8 cellular contexts compared by ENCODE assay signal in the genomic region with DNA sequence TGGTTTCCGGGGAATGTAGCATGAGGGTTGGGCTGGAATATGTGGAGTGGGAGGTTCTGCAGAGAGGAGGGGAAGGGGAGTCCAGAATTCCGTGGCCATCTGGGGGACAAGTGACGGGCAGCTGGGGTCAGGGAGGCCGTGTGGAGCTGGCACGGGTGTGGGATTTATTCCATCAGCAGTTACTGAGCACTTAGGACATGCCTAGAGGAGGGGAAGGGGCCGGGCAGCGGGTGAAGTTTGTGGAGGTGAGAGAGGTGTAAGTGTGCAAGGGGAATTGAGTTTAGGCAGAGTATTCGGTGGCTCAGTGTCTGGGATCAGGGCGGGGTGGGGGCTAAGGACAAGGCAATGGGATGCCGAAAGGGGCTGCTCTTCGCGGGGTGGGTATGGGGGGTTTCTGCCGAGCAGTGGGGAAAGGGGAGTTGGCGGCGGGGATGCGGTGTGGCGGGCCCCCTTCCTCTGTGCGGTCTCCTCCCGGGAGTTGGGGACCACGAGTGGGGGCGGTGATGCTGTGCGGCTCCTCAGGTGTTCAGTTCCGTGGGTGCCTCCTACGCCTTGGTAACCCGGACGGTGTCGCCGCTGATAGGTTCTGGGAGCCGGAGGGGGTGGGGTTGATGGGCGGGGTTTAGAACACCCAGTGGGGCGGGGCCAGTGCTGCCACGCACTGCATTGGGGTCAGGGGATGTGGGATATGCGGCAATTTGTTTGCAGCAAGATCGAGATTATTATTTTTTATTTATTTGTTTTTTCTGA. TPM values are rescaled to one million over a fixed set of nuclear protein-coding genes. Genes with fewer than 3 reads are reported as not detected.
DNase-seq lines count a peak whose midpoint lies in the region; ATAC-seq and TF ChIP-seq lines count a peak whose summit lies in the region.

No MANE protein-coding gene starts in this region.

- H3K27ac ChIP-seq in BLaER1 (no peak overlapping the region), testis (no peak overlapping the region)
- no peak overlapping the region for H3K27ac ChIP-seq in effector memory CD4-positive, alpha-beta T cell (ENCODE audit: insufficient read depth, low read length, poor library complexity, severe bottlenecking)

- peak; percentile 96 for ATAC-seq in activated CD8-positive, alpha-beta memory T cell treated with anti-CD3 and anti-CD28 coated beads, Interleukin-2, amount 10 ng/mL, durations not matched to agents 7 days and 5 days
- ATAC-seq in GM19035 (IDR thresholded peaks at IDR 0.05; ENCODE audit: unreplicated experiment) (no peak), GM21390 (IDR thresholded peaks at IDR 0.05; ENCODE audit: unreplicated experiment) (no peak)

- H3K27me3 Mint-ChIP-seq in activated CD8-positive, alpha-beta memory T cell treated with anti-CD3 and anti-CD28 coated beads, Interleukin-2, amount 10 ng/mL, durations not matched to agents 7 days and 5 days, result peaks cover 3% of the 10 kb centered on the region
- peaks cover 35% of the 10 kb centered on the region for H3K27me3 Mint-ChIP-seq in nephron progenitor cell (ENCODE audit: low read depth, poor library complexity)

- no peak overlapping the region for H3K4me3 ChIP-seq in BLaER1
- no peak overlapping the region for H3K4me3 ChIP-seq in effector memory CD4-positive, alpha-beta T cell (ENCODE audit: insufficient read depth, low read depth, low read length, poor library complexity, severe bottlenecking)
- peak overlapping the region in 1 of 2 donors; percentile 15 for H3K4me3 ChIP-seq in testis

- H3K4me1 Mint-ChIP-seq in activated CD8-positive, alpha-beta memory T cell treated with anti-CD3 and anti-CD28 coated beads, Interleukin-2, amount 10 ng/mL, durations not matched to agents 7 days and 5 days, result peaks cover 33% of the 10 kb centered on the region
- peaks cover 25% of the 10 kb centered on the region for H3K4me1 Mint-ChIP-seq in nephron progenitor cell

- H3K9ac ChIP-seq in BLaER1, result no peak overlapping the region

- no peak for TF ChIP-seq POLR2A in testis (IDR thresholded peaks at IDR 0.05)

- H3K27me3 ChIP-seq in BLaER1 (peaks cover 28% of the 10 kb centered on the region), testis (no peaks in the 10 kb centered on the region)
- no peaks in the 10 kb centered on the region for H3K27me3 ChIP-seq in effector memory CD4-positive, alpha-beta T cell (replicated peaks; ENCODE audit: control insufficient read depth, insufficient read depth, low read length, poor library complexity, severe bottlenecking)

- no peaks in the 10 kb centered on the region for H3K9me3 Mint-ChIP-seq in activated CD8-positive, alpha-beta memory T cell treated with anti-CD3 and anti-CD28 coated beads, Interleukin-2, amount 10 ng/mL, durations not matched to agents 7 days and 5 days (ENCODE audit: low read depth)
- no peaks in the 10 kb centered on the region for H3K9me3 Mint-ChIP-seq in nephron progenitor cell

- peak overlapping the region; percentile 53 for H3K4me2 ChIP-seq in BLaER1

- TF ChIP-seq CTCF in nephron progenitor cell (IDR thresholded peaks at IDR 0.05), result no peak
- no peak for TF ChIP-seq CTCF in testis (IDR thresholded peaks at IDR 0.05)

- peaks cover 53% of the 10 kb centered on the region for H4K20me1 ChIP-seq in BLaER1

- peak; percentile 5 for DNase-seq in NCI-H1048 (lab: John Stamatoyannopoulos, UW)
- peak; percentile 85 for DNase-seq in activated CD8-positive, alpha-beta memory T cell treated with anti-CD3 and anti-CD28 coated beads, Interleukin-2, amount 10 ng/mL, durations not matched to agents 7 days and 5 days
- peak; percentile 68 to 74 (median 72) for DNase-seq in effector memory CD4-positive, alpha-beta T cell
- peak; percentile 52 for DNase-seq in nephron progenitor cell
- peak; percentile 62 for DNase-seq in testis

- peaks cover 50% of the 10 kb centered on the region for H3K36me3 ChIP-seq in BLaER1
- peaks cover 5% of the 10 kb centered on the region for H3K36me3 ChIP-seq in effector memory CD4-positive, alpha-beta T cell (ENCODE audit: control insufficient read depth, insufficient read depth, low read length)
- H3K36me3 ChIP-seq in testis (ENCODE audit: low read depth, missing control alignments), result no peaks in the 10 kb centered on the region

- intact Hi-C loops in testis (cut with DNase I; ENCODE audit: low total_unique reads), result no loop called here

- CTCF ChIA-PET in activated CD8-positive, alpha-beta memory T cell treated with anti-CD3 and anti-CD28 coated beads, Interleukin-2, amount 10 ng/mL, durations not matched to agents 7 days and 5 days (lab: Charles Lee), result no interaction called here

- peaks cover 33% of the 10 kb centered on the region for H3K4me1 ChIP-seq in BLaER1
- H3K4me1 ChIP-seq in effector memory CD4-positive, alpha-beta T cell (ENCODE audit: control insufficient read depth, insufficient read depth, low read length, poor library complexity, severe bottlenecking), result peaks cover 8% of the 10 kb centered on the region
- H3K4me1 ChIP-seq in testis, result peaks cover 9% of the 10 kb centered on the region

- H3K9me3 ChIP-seq in BLaER1, result no peaks in the 10 kb centered on the region
- H3K9me3 ChIP-seq in effector memory CD4-positive, alpha-beta T cell (ENCODE audit: control insufficient read depth, low read length), result no peaks in the 10 kb centered on the region
- no peaks in the 10 kb centered on the region for H3K9me3 ChIP-seq in testis

- H3K4me3 Mint-ChIP-seq in activated CD8-positive, alpha-beta memory T cell treated with anti-CD3 and anti-CD28 coated beads, Interleukin-2, amount 10 ng/mL, durations not matched to agents 7 days and 5 days, result peak overlapping the region; percentile 66
- peak overlapping the region; percentile 78 for H3K4me3 Mint-ChIP-seq in nephron progenitor cell

- H3K27ac Mint-ChIP-seq in activated CD8-positive, alpha-beta memory T cell treated with anti-CD3 and anti-CD28 coated beads, Interleukin-2, amount 10 ng/mL, durations not matched to agents 7 days and 5 days, result no peak overlapping the region
- no peak overlapping the region for H3K27ac Mint-ChIP-seq in nephron progenitor cell

- WGBS in testis, 2 donors, result 22 to 30% methylated on average over 19 to 34 of the region's 34 CpGs

- peaks cover 12% of the 10 kb centered on the region for H3K36me3 Mint-ChIP-seq in activated CD8-positive, alpha-beta memory T cell treated with anti-CD3 and anti-CD28 coated beads, Interleukin-2, amount 10 ng/mL, durations not matched to agents 7 days and 5 days
- peaks cover 11% of the 10 kb centered on the region for H3K36me3 Mint-ChIP-seq in nephron progenitor cell (ENCODE audit: low read depth)

RNA-seq across cellular contexts. Expression of a gene that starts 5.4 kb away (rescaled TPM):
- 10 to 100 TPM; 24.4 to 35.1 TPM for total RNA-seq in activated CD8-positive, alpha-beta memory T cell treated with anti-CD3 and anti-CD28 coated beads, Interleukin-2, amount 10 ng/mL, durations not matched to agents 7 days and 5 days
- total RNA-seq in testis, result 10 to 100 TPM; 25.6 to 31.2 TPM
- polyA plus RNA-seq in testis (ENCODE audit: insufficient read depth, low read depth, low replicate concordance), result 32.5 TPM

RNA-seq across cellular contexts. Expression of a gene that starts 22.2 kb away (rescaled TPM):
- total RNA-seq in activated CD8-positive, alpha-beta memory T cell treated with anti-CD3 and anti-CD28 coated beads, Interleukin-2, amount 10 ng/mL, durations not matched to agents 7 days and 5 days, result not detected
- total RNA-seq in testis, result not detected
- not detected for polyA plus RNA-seq in testis (ENCODE audit: insufficient read depth, low read depth, low replicate concordance)

RNA-seq across cellular contexts. Expression of a gene that starts 27.0 kb away (rescaled TPM):
- total RNA-seq in activated CD8-positive, alpha-beta memory T cell treated with anti-CD3 and anti-CD28 coated beads, Interleukin-2, amount 10 ng/mL, durations not matched to agents 7 days and 5 days, result under 1 TPM; 0.02 to 0.18 TPM
- total RNA-seq in testis, result 1 to 10 TPM; 3.0 to 5.7 TPM
- polyA plus RNA-seq in testis (ENCODE audit: insufficient read depth, low read depth, low replicate concordance), result 3.1 TPM

RNA-seq across cellular contexts. Expression of a gene that starts 40.1 kb away (rescaled TPM):
- not detected for total RNA-seq in activated CD8-positive, alpha-beta memory T cell treated with anti-CD3 and anti-CD28 coated beads, Interleukin-2, amount 10 ng/mL, durations not matched to agents 7 days and 5 days
- under 1 TPM; 0.56 to 0.79 TPM for total RNA-seq in testis
- 0.37 TPM for polyA plus RNA-seq in testis (ENCODE audit: insufficient read depth, low read depth, low replicate concordance)

Comparison
In these comparisons a context has a peak if more than half of its experiments do, and no peak if none do; other contexts are left out.
1. DNase-seq: peak in every context shown above with its lines; median percentile 85 in activated CD8-positive, alpha-beta memory T cell treated with anti-CD3 and anti-CD28 coated beads, Interleukin-2, amount 10 ng/mL, durations not matched to agents 7 days and 5 days; 72 in effector memory CD4-positive, alpha-beta T cell; 62 in testis; 52 in nephron progenitor cell; 5 in NCI-H1048.